Comparison of ENCODE assay signal across 1 cellular context in genomic region chr7:130113887-130114286, GRCh38.
TF ChIP-seq lines count a peak whose summit lies in the region.

No MANE protein-coding gene starts in this region.

TF ChIP-seq in HCT116, 20 proteins besides CTCF, POLR2A, EP300 and RAD21 (continued from another document):
- TF ChIP-seq REST (IDR thresholded peaks at IDR 0.05; ENCODE audit: low read depth) (no peak), FOSL1 (IDR thresholded peaks at IDR 0.05; ENCODE audit: low read depth) (no peak), CBX3 (IDR thresholded peaks at IDR 0.05; ENCODE audit: low read depth) (no peak), SIN3A (IDR thresholded peaks at IDR 0.05; ENCODE audit: low read depth) (no peak), ZBTB33 (IDR thresholded peaks at IDR 0.05; ENCODE audit: extremely low read depth, insufficient replicate concordance, low read length) (no peak), ATF3 (IDR thresholded peaks at IDR 0.05) (no peak), YY1 (IDR thresholded peaks at IDR 0.05; ENCODE audit: extremely low read depth, insufficient replicate concordance, low read depth, low read length) (no peak), ZFX (IDR thresholded peaks at IDR 0.05) (no peak), TCF7L2 (IDR thresholded peaks at IDR 0.05; ENCODE audit: borderline replicate concordance, extremely low read depth, insufficient read depth, insufficient read length) (no peak), SRF (IDR thresholded peaks at IDR 0.05; ENCODE audit: low read depth) (no peak)
